26 cellular contexts compared by ENCODE assay signal in the genomic region with DNA sequence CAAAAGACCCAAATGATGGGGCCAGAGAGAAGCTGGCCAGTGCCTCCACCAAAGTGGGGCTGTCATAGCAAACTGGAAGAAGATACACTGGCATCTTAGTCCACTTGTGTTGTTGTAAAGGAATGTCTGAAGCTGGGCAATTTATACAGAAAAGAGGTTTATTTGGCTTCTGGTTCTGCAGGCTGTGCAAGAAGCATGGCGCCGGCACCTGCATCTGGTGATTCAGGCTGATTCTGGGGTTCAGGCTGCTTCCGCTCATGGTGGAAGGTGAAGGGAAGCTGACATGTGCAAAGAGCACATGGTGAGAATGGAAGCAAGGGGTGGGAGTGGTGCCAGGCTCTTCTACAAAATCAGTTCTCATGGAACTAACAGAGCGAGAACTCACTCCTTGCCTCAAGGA.
DNase-seq lines count a peak whose midpoint lies in the region; ATAC-seq, FAIRE-seq and TF ChIP-seq lines count a peak whose summit lies in the region.
"Had no signal": no experiment of that assay in that cellular context is flagged by ENCODE, and none has a peak within 500 bp of the region (broad histone marks: within the 10 kb centered on the region; RNA-seq: fewer than 3 reads in every experiment).

No MANE protein-coding gene starts in this region.

- no peaks in the 10 kb centered on the region for H3K9me3 Mint-ChIP-seq in activated CD8-positive, alpha-beta T cell treated with anti-CD3 and anti-CD28 coated beads for 36 hours
- H3K9me3 Mint-ChIP-seq in activated T-helper 17 cell treated with anti-CD3 and anti-CD28 coated beads, Interleukin-2, amount 50 U/mL, for 72 hours, result no peaks in the 10 kb centered on the region
- H3K9me3 Mint-ChIP-seq: CD4-positive, alpha-beta T cell; CD8-positive, alpha-beta memory T cell; H9 had no signal

- H2AFZ ChIP-seq in HepG2 (ENCODE audit: low read length), result no peak overlapping the region
- peak overlapping the region; percentile 10 for H2AFZ ChIP-seq in mesenchymal stem cell (ENCODE audit: low read depth, low read length)
- H2AFZ ChIP-seq: GM23338 had no signal

- TF ChIP-seq POLR2A in HepG2 (IDR thresholded peaks at IDR 0.05; ENCODE audit: insufficient read depth in 1 of 2, low read depth in 2 of 2, low read length in 2 of 2) (no peak), right lobe of liver (IDR thresholded peaks at IDR 0.05) (no peak), gastroesophageal sphincter (IDR thresholded peaks at IDR 0.05) (no peak), uterus (IDR thresholded peaks at IDR 0.05) (no peak)

- no peak overlapping the region for H3K4ac ChIP-seq in mesenchymal stem cell (ENCODE audit: low read depth in 1 of 2, low read length in 2 of 2)

- no peaks in the 10 kb centered on the region for H3K79me1 ChIP-seq in mesenchymal stem cell (replicated peaks; ENCODE audit: low read length, poor library complexity, severe bottlenecking)

- intact Hi-C loops in HepG2 (cut with micrococcal nuclease; ENCODE audit: unreplicated experiment), result no loop called here
- intact Hi-C loops in right lobe of liver (cut with DNase I), result no loop called here
- intact Hi-C loops in uterus (cut with DNase I; ENCODE audit: low total_unique reads), result no loop called here
- intact Hi-C loops in activated CD8-positive, alpha-beta T cell treated with anti-CD3 and anti-CD28 coated beads for 36 hours (cut with micrococcal nuclease), result no loop called here

- H2BK5ac ChIP-seq in mesenchymal stem cell (ENCODE audit: low read depth, low read length, poor library complexity, severe bottlenecking), result no peak overlapping the region

- no peak for DNase-seq in HepG2 (ENCODE audit: low spot score)
- no peak for DNase-seq in right lobe of liver
- no peak for DNase-seq in mesenchymal stem cell
- peak in 1 of 2 donors; percentile 13 for DNase-seq in uterus
- DNase-seq in activated CD8-positive, alpha-beta T cell treated with anti-CD3 and anti-CD28 coated beads for 36 hours, result no peak
- DNase-seq in SKM-1 treated with dmso at 0.1 percent for 144 hours (lab: John Stamatoyannopoulos, UW; ENCODE audit: unreplicated experiment), result no peak
- DNase-seq: 8988T; ACHN; AML-193; BE2C; CD4-positive, alpha-beta T cell; CD8-positive, alpha-beta memory T cell; DMS53; DMS79 treated with DMSO at 0.1 percent for 48 hours; GF-D8; H9 had no signal

- H3K4me3 Mint-ChIP-seq in activated CD8-positive, alpha-beta T cell treated with anti-CD3 and anti-CD28 coated beads for 36 hours, result no peak overlapping the region
- no peak overlapping the region for H3K4me3 Mint-ChIP-seq in activated T-helper 17 cell treated with anti-CD3 and anti-CD28 coated beads, Interleukin-2, amount 50 U/mL, for 72 hours
- H3K4me3 Mint-ChIP-seq: CD14-positive monocyte; CD4-positive, alpha-beta T cell; CD8-positive, alpha-beta memory T cell; GM23338; H9 had no signal

- no peak overlapping the region for H2BK15ac ChIP-seq in mesenchymal stem cell (ENCODE audit: low read depth, poor library complexity, severe bottlenecking)

- H3K4me2 ChIP-seq in HepG2 (ENCODE audit: low read depth, low read length) (no peak overlapping the region), mesenchymal stem cell (ENCODE audit: low read length, poor library complexity, severe bottlenecking) (no peak overlapping the region)
- H3K4me2 ChIP-seq: A549; BLaER1 treated with 17β-estradiol and CSF1 and Interleukin-3, amounts not matched to agents 10 nM and 100 nM; GM23338 had no signal

- H3K9ac ChIP-seq in HepG2 (ENCODE audit: insufficient read depth, low read depth, low read length), result no peak overlapping the region
- no peak overlapping the region for H3K9ac ChIP-seq in mesenchymal stem cell (ENCODE audit: low read length)
- H3K9ac ChIP-seq: BLaER1 treated with 17β-estradiol and CSF1 and Interleukin-3, amounts not matched to agents 10 nM and 100 nM had no signal

- H3K27me3 Mint-ChIP-seq in activated CD8-positive, alpha-beta T cell treated with anti-CD3 and anti-CD28 coated beads for 36 hours, result peaks cover 17% of the 10 kb centered on the region
- peaks cover 32% of the 10 kb centered on the region for H3K27me3 Mint-ChIP-seq in activated T-helper 17 cell treated with anti-CD3 and anti-CD28 coated beads, Interleukin-2, amount 50 U/mL, for 72 hours

- no peak for TF ChIP-seq CTCF in HepG2 (CRISPR knock-in tag; IDR thresholded peaks at IDR 0.05)
- TF ChIP-seq CTCF in right lobe of liver (IDR thresholded peaks at IDR 0.05), result no peak
- TF ChIP-seq CTCF in gastroesophageal sphincter (IDR thresholded peaks at IDR 0.05), result no peak
- TF ChIP-seq CTCF in uterus (IDR thresholded peaks at IDR 0.05), result no peak
- no peak for TF ChIP-seq CTCF in activated CD8-positive, alpha-beta T cell treated with anti-CD3 and anti-CD28 coated beads for 36 hours (IDR thresholded peaks at IDR 0.05)

- H3K23ac ChIP-seq in mesenchymal stem cell (ENCODE audit: low read length in 2 of 2), result no peak overlapping the region

- no peak overlapping the region for H4K8ac ChIP-seq in mesenchymal stem cell (ENCODE audit: low read length)

- no peaks in the 10 kb centered on the region for H4K20me1 ChIP-seq in HepG2 (ENCODE audit: insufficient read depth, low read length)
- H4K20me1 ChIP-seq: BLaER1 treated with 17β-estradiol and CSF1 and Interleukin-3, amounts not matched to agents 10 nM and 100 nM had no signal

- no peaks in the 10 kb centered on the region for H3K4me1 ChIP-seq in HepG2 (ENCODE audit: insufficient read depth, low read length)
- no peaks in the 10 kb centered on the region for H3K4me1 ChIP-seq in right lobe of liver
- H3K4me1 ChIP-seq in gastroesophageal sphincter, result peaks cover 0 to 35% (median 0%) of the 10 kb centered on the region in 3 donors
- peaks cover 2% of the 10 kb centered on the region for H3K4me1 ChIP-seq in mesenchymal stem cell (ENCODE audit: control insufficient read depth, insufficient read depth, low read depth, low read length)
- peaks cover 0 to 4% of the 10 kb centered on the region in 2 donors for H3K4me1 ChIP-seq in uterus
- H3K4me1 ChIP-seq: A549; BE2C; BLaER1 treated with 17β-estradiol and CSF1 and Interleukin-3, amounts not matched to agents 10 nM and 100 nM had no signal

- in situ Hi-C loops in HepG2 (cut with HindIII; ENCODE audit: extremely low pct_ligation_motif_present, low pct_unique_long_range_greater_than_20kb), result no loop called here

- POLR2A ChIA-PET in HepG2 (lab: Yijun Ruan, JAX), result no interaction called here
- POLR2A ChIA-PET in activated CD8-positive, alpha-beta T cell treated with anti-CD3 and anti-CD28 coated beads for 36 hours (lab: Charles Lee), result interaction anchor here (0.7 kb wide), 1 partner anchor 1212 kb away, joined by 3 read pairs; no protein-coding TSS in a partner anchor

- no TSS peak for BruUV-seq in HepG2 (replicated peaks; lab: Mats Ljungman, UMichigan)

- CTCF ChIA-PET in HepG2 (lab: Yijun Ruan, JAX; ENCODE audit: low intra/inter-chr PET ratio, low total read pairs), result no interaction called here
- CTCF ChIA-PET in activated CD8-positive, alpha-beta T cell treated with anti-CD3 and anti-CD28 coated beads for 36 hours (lab: Charles Lee), result interaction anchor here (1.4 kb wide), 1 partner anchor 8 kb away, joined by 3 read pairs; no protein-coding TSS in a partner anchor

- H2BK12ac ChIP-seq in mesenchymal stem cell (ENCODE audit: low read length in 2 of 2), result no peak overlapping the region

- TF ChIP-seq EP300 in HepG2 (IDR thresholded peaks at IDR 0.05; ENCODE audit: low read depth in 2 of 2, low read length in 2 of 2), result no peak
- no peak for TF ChIP-seq EP300 in HepG2 (CRISPR knock-in tag; IDR thresholded peaks at IDR 0.05; ENCODE audit: borderline replicate concordance)
- no peak for TF ChIP-seq EP300 in gastroesophageal sphincter (IDR thresholded peaks at IDR 0.05)

- H4K91ac ChIP-seq in mesenchymal stem cell (ENCODE audit: low read length), result no peak overlapping the region

- H3K14ac ChIP-seq in mesenchymal stem cell (ENCODE audit: low read length in 2 of 2), result no peak overlapping the region

- no peak overlapping the region for H3K18ac ChIP-seq in mesenchymal stem cell (ENCODE audit: low read depth in 1 of 2, low read length in 2 of 2)

- no peaks in the 10 kb centered on the region for H3K79me2 ChIP-seq in HepG2 (ENCODE audit: insufficient read depth, low read length)

- no peak for FAIRE-seq in HepG2 (lab: Jason Lieb, UNC)
- FAIRE-seq: A549, D721Med, GM12891, GM18507 had no signal

- no peak for ATAC-seq in HepG2
- ATAC-seq in right lobe of liver, result no peak
- no peak for ATAC-seq in gastroesophageal sphincter
- ATAC-seq in activated CD8-positive, alpha-beta T cell treated with anti-CD3 and anti-CD28 coated beads for 36 hours, result no peak
- ATAC-seq in activated T-helper 17 cell treated with anti-CD3 and anti-CD28 coated beads, Interleukin-2, amount 50 U/mL, for 72 hours (replicated peaks), result no peak
- ATAC-seq: A549, HCT116 had no signal

- H3K4me3 ChIP-seq in HepG2 (replicated peaks in 1 of 3; ENCODE audit: insufficient read depth in 1 of 3, low read depth in 2 of 3, low read length in 3 of 3), result no peak overlapping the region
- no peak overlapping the region for H3K4me3 ChIP-seq in right lobe of liver
- no peak overlapping the region for H3K4me3 ChIP-seq in gastroesophageal sphincter
- no peak overlapping the region for H3K4me3 ChIP-seq in mesenchymal stem cell (ENCODE audit: insufficient read depth in 1 of 2, low read depth in 1 of 2, low read length in 2 of 2)
- no peak overlapping the region for H3K4me3 ChIP-seq in uterus
- H3K4me3 ChIP-seq: A549; BLaER1 treated with 17β-estradiol and CSF1 and Interleukin-3, amounts not matched to agents 10 nM and 100 nM; GM23338 had no signal

- H3K4me1 Mint-ChIP-seq in activated CD8-positive, alpha-beta T cell treated with anti-CD3 and anti-CD28 coated beads for 36 hours (ENCODE audit: low read depth), result no peaks in the 10 kb centered on the region
- H3K4me1 Mint-ChIP-seq in activated T-helper 17 cell treated with anti-CD3 and anti-CD28 coated beads, Interleukin-2, amount 50 U/mL, for 72 hours, result no peaks in the 10 kb centered on the region
- H3K4me1 Mint-ChIP-seq: CD14-positive monocyte; CD8-positive, alpha-beta memory T cell had no signal

- H2AK5ac ChIP-seq in mesenchymal stem cell (ENCODE audit: low read length, severe bottlenecking), result no peak overlapping the region

- H3K27ac ChIP-seq in HepG2 (ENCODE audit: extremely low read length, insufficient read depth, low read length), result no peak overlapping the region
- H3K27ac ChIP-seq in right lobe of liver, result no peak overlapping the region
- peak overlapping the region in 3 of 4 donors; percentile 37 to 78 (median 76) for H3K27ac ChIP-seq in gastroesophageal sphincter
- no peak overlapping the region for H3K27ac ChIP-seq in mesenchymal stem cell (ENCODE audit: low read length, poor library complexity, severe bottlenecking)
- peak overlapping the region; percentile 57 to 70 for H3K27ac ChIP-seq in uterus
- H3K27ac ChIP-seq: A549; BLaER1 treated with 17β-estradiol and CSF1 and Interleukin-3, amounts not matched to agents 10 nM and 100 nM had no signal

- no peak for TF ChIP-seq RAD21 in HepG2 (CRISPR knock-in tag; IDR thresholded peaks at IDR 0.05)

- peaks cover 0 to 17% of the 10 kb centered on the region in 2 experiments; a peak in 4 of 5 replicates for H3K27me3 ChIP-seq in HepG2 (ENCODE audit: control insufficient read depth in 1 of 2, insufficient read depth in 2 of 2, low read length in 2 of 2)
- H3K27me3 ChIP-seq in right lobe of liver, result no peaks in the 10 kb centered on the region
- no peaks in the 10 kb centered on the region for H3K27me3 ChIP-seq in gastroesophageal sphincter
- H3K27me3 ChIP-seq in mesenchymal stem cell (ENCODE audit: control insufficient read depth in 1 of 2, insufficient read depth in 1 of 2, low read length in 2 of 2), result no peaks in the 10 kb centered on the region
- H3K27me3 ChIP-seq in uterus, result no peaks in the 10 kb centered on the region
- H3K27me3 ChIP-seq: BE2C; BLaER1 treated with 17β-estradiol and CSF1 and Interleukin-3, amounts not matched to agents 10 nM and 100 nM had no signal

- H3K36me3 ChIP-seq in HepG2 (replicated peaks in 1 of 2; ENCODE audit: control insufficient read depth in 1 of 2, insufficient read depth in 2 of 2, low read length in 2 of 2), result no peaks in the 10 kb centered on the region
- H3K36me3 ChIP-seq in right lobe of liver, result no peaks in the 10 kb centered on the region
- H3K36me3 ChIP-seq in gastroesophageal sphincter, result no peaks in the 10 kb centered on the region
- no peaks in the 10 kb centered on the region for H3K36me3 ChIP-seq in mesenchymal stem cell (ENCODE audit: control insufficient read depth in 1 of 2, insufficient read depth in 2 of 2, low read depth in 1 of 2, low read length in 2 of 2)
- no peaks in the 10 kb centered on the region for H3K36me3 ChIP-seq in uterus
- H3K36me3 ChIP-seq: BE2C; BLaER1 treated with 17β-estradiol and CSF1 and Interleukin-3, amounts not matched to agents 10 nM and 100 nM had no signal

- H3K36me3 Mint-ChIP-seq in activated CD8-positive, alpha-beta T cell treated with anti-CD3 and anti-CD28 coated beads for 36 hours (ENCODE audit: low read depth), result no peaks in the 10 kb centered on the region
- no peaks in the 10 kb centered on the region for H3K36me3 Mint-ChIP-seq in activated T-helper 17 cell treated with anti-CD3 and anti-CD28 coated beads, Interleukin-2, amount 50 U/mL, for 72 hours (ENCODE audit: low read depth)
- H3K36me3 Mint-ChIP-seq: CD14-positive monocyte had no signal

- H3K9me3 ChIP-seq in HepG2 (ENCODE audit: low read length) (no peaks in the 10 kb centered on the region), right lobe of liver (no peaks in the 10 kb centered on the region), gastroesophageal sphincter (no peaks in the 10 kb centered on the region), mesenchymal stem cell (ENCODE audit: control insufficient read depth, low read length) (no peaks in the 10 kb centered on the region), uterus (no peaks in the 10 kb centered on the region)
- H3K9me3 ChIP-seq: A549, BE2C had no signal

- H3K27ac Mint-ChIP-seq in activated CD8-positive, alpha-beta T cell treated with anti-CD3 and anti-CD28 coated beads for 36 hours, result no peak overlapping the region
- H3K27ac Mint-ChIP-seq in activated T-helper 17 cell treated with anti-CD3 and anti-CD28 coated beads, Interleukin-2, amount 50 U/mL, for 72 hours, result no peak overlapping the region
- H3K27ac Mint-ChIP-seq: CD14-positive monocyte; CD4-positive, alpha-beta T cell; GM23338; H9 had no signal

- H2BK120ac ChIP-seq in mesenchymal stem cell (ENCODE audit: low read depth, low read length), result no peak overlapping the region

- WGBS in HepG2 (ENCODE audit: low lambda C conversion rate), result 81% methylated on average over 4 of the region's 4 CpGs
- 88% methylated on average over 2 of the region's 4 CpGs for WGBS in right lobe of liver (ENCODE audit: insufficient coverage, low coverage, low lambda C conversion rate, missing lambda C conversion rate)
- WGBS in gastroesophageal sphincter (ENCODE audit: low coverage in 1 of 2), 2 donors, result 100% methylated on average over 1 to 4 of the region's 4 CpGs
- WGBS in mesenchymal stem cell, result 100% methylated on average over 4 of the region's 4 CpGs

Comparison
In these comparisons a context has a peak if more than half of its experiments do, and no peak if none do; other contexts are left out.
1. H3K27ac ChIP-seq: peak in gastroesophageal sphincter (3 of 4) and uterus (2 of 2); none in HepG2 (single experiment), right lobe of liver (0 of 3) and mesenchymal stem cell (single experiment).